In the genomic region with DNA sequence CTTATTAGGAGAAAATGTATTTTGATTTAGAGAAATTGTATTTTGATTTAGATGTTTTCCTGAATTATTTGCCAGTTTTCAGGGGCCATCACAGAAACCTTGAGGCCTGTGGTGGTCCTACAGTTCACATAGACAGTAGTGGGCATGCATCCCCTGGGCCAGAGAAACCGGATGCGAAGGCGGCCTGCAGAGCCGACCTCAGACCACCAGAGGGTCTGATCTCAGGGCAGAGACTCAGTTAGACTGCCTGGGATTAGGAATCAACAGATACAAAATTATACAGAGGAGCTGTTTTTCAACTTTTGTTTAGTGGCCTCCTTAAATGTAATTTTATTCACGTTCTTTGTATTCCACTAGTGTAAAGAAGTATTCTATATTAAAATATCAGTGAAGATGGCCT, we compare ENCODE assay signal across 22 cellular contexts.
DNase-seq lines count a peak whose midpoint lies in the region; ATAC-seq, FAIRE-seq and TF ChIP-seq lines count a peak whose summit lies in the region.
"Had no signal": no experiment of that assay in that cellular context is flagged by ENCODE, and none has a peak within 500 bp of the region (broad histone marks: within the 10 kb centered on the region; RNA-seq: fewer than 3 reads in every experiment).

No MANE protein-coding gene starts in this region.

- H3K4me3 ChIP-seq in HepG2 (replicated peaks in 1 of 3; ENCODE audit: insufficient read depth in 1 of 3, low read depth in 2 of 3, low read length in 3 of 3) (no peak overlapping the region), right lobe of liver (no peak overlapping the region)

- H2AFZ ChIP-seq in HepG2 (ENCODE audit: low read length) = no peak overlapping the region

- H3K4me1 ChIP-seq in HepG2 (ENCODE audit: insufficient read depth, low read length) (peaks cover 23% of the 10 kb centered on the region), right lobe of liver (peaks cover 0 to 6% (median 2%) of the 10 kb centered on the region in 4 donors)

- TF ChIP-seq POLR2A in HepG2 (IDR thresholded peaks at IDR 0.05; ENCODE audit: insufficient read depth in 1 of 2, low read depth in 2 of 2, low read length in 2 of 2) (no peak), right lobe of liver (IDR thresholded peaks at IDR 0.05) (no peak)

- CTCF ChIA-PET in HepG2 (lab: Yijun Ruan, JAX; ENCODE audit: low intra/inter-chr PET ratio, low total read pairs) = no interaction called here

- H3K27me3 ChIP-seq in HepG2 (ENCODE audit: control insufficient read depth in 1 of 2, insufficient read depth in 2 of 2, low read length in 2 of 2) (peaks cover 2 to 3% of the 10 kb centered on the region in 2 experiments; a peak in 2 of 5 replicates), right lobe of liver (no peaks in the 10 kb centered on the region)

- H3K27ac ChIP-seq in HepG2 (ENCODE audit: extremely low read length, insufficient read depth, low read length) (no peak overlapping the region), right lobe of liver (no peak overlapping the region), VCaP (peak overlapping the region; percentile 99)
- H3K27ac ChIP-seq: C4-2B had no signal

- intact Hi-C loops in HepG2 (cut with micrococcal nuclease; ENCODE audit: unreplicated experiment) = no loop called here
- intact Hi-C loops in right lobe of liver (cut with DNase I) = no loop called here

- TF ChIP-seq RAD21 in HepG2 (CRISPR knock-in tag; IDR thresholded peaks at IDR 0.05) = no peak

- no peaks in the 10 kb centered on the region for H3K79me2 ChIP-seq in HepG2 (ENCODE audit: insufficient read depth, low read length)

- H4K20me1 ChIP-seq in HepG2 (ENCODE audit: insufficient read depth, low read length) = no peaks in the 10 kb centered on the region

- in situ Hi-C loops in HepG2 (cut with HindIII; ENCODE audit: extremely low pct_ligation_motif_present, low pct_unique_long_range_greater_than_20kb) = no loop called here

- WGBS in HepG2 (ENCODE audit: low lambda C conversion rate) = 70% methylated on average over 5 of the region's 5 CpGs
- 73% methylated on average over 5 of the region's 5 CpGs for WGBS in right lobe of liver (ENCODE audit: insufficient coverage, low coverage, low lambda C conversion rate, missing lambda C conversion rate)

- DNase-seq in HepG2 (ENCODE audit: low spot score) = no peak
- no peak for DNase-seq in right lobe of liver
- peak; percentile 22 for DNase-seq in left lobe of liver (ENCODE audit: low spot score)
- no peak for DNase-seq in NCI-H226
- DNase-seq in NCI-H2171 (lab: John Stamatoyannopoulos, UW) = no peak
- DNase-seq in cerebellum (ENCODE audit: low spot score) = no peak
- DNase-seq: AML-193; Calu3; CD8-positive, alpha-beta memory T cell; DMS153; NCI-H1436 treated with DMSO at 0.1 percent for 48 hours; NCI-H1930; NCI-H345; NCI-H524; NCI-H82; PC-3; Right ventricle myocardium superior; SK-N-SH had no signal

- no peak for FAIRE-seq in HepG2 (lab: Jason Lieb, UNC)
- FAIRE-seq: G401.6, GM18507 had no signal

- H3K36me3 ChIP-seq in HepG2 (replicated peaks in 1 of 2; ENCODE audit: control insufficient read depth in 1 of 2, insufficient read depth in 2 of 2, low read length in 2 of 2) (no peaks in the 10 kb centered on the region), right lobe of liver (no peaks in the 10 kb centered on the region)

- H3K9me3 ChIP-seq in HepG2 (ENCODE audit: low read length) (no peaks in the 10 kb centered on the region), right lobe of liver (no peaks in the 10 kb centered on the region)

- no peak overlapping the region for H3K4me2 ChIP-seq in HepG2 (ENCODE audit: low read depth, low read length)
- H3K4me2 ChIP-seq: SK-N-SH had no signal

- BruUV-seq in HepG2 (replicated peaks; lab: Mats Ljungman, UMichigan) = no TSS peak

- no peak overlapping the region for H3K9ac ChIP-seq in HepG2 (ENCODE audit: insufficient read depth, low read depth, low read length)
- H3K9ac ChIP-seq: SK-N-SH had no signal

- TF ChIP-seq CTCF in HepG2 (CRISPR knock-in tag; IDR thresholded peaks at IDR 0.05) (no peak), right lobe of liver (IDR thresholded peaks at IDR 0.05) (no peak), VCaP (conservative IDR thresholded peaks at IDR 0.05) (no peak)

- ATAC-seq in HepG2 = peak; percentile 62
- no peak for ATAC-seq in right lobe of liver
- no peak for ATAC-seq in left lobe of liver
- ATAC-seq: PC-3 had no signal

- TF ChIP-seq EP300 in HepG2 (IDR thresholded peaks at IDR 0.05; ENCODE audit: low read depth in 2 of 2, low read length in 2 of 2) = no peak
- no peak for TF ChIP-seq EP300 in HepG2 (CRISPR knock-in tag; IDR thresholded peaks at IDR 0.05; ENCODE audit: borderline replicate concordance)

- POLR2A ChIA-PET in HepG2 (lab: Yijun Ruan, JAX) = no interaction called here

TF ChIP-seq in HepG2, 621 proteins besides CTCF, POLR2A, EP300 and RAD21:
- no peak for TF ChIP-seq CHD2 (IDR thresholded peaks at IDR 0.05; ENCODE audit: low read depth, low read length)
- TF ChIP-seq, protein P1, sequence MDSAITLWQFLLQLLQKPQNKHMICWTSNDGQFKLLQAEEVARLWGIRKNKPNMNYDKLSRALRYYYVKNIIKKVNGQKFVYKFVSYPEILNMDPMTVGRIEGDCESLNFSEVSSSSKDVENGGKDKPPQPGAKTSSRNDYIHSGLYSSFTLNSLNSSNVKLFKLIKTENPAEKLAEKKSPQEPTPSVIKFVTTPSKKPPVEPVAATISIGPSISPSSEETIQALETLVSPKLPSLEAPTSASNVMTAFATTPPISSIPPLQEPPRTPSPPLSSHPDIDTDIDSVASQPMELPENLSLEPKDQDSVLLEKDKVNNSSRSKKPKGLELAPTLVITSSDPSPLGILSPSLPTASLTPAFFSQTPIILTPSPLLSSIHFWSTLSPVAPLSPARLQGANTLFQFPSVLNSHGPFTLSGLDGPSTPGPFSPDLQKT (CRISPR knock-in tag; IDR thresholded peaks at IDR 0.05; ENCODE audit: borderline replicate concordance) = no peak
- no peak for TF ChIP-seq TAF15 (IDR thresholded peaks at IDR 0.05; ENCODE audit: low read depth, low read length, poor library complexity, severe bottlenecking)
- TF ChIP-seq MATR3 (CRISPR knock-in tag; IDR thresholded peaks at IDR 0.05) = no peak
- no peak for TF ChIP-seq PHF21A (CRISPR knock-in tag; IDR thresholded peaks at IDR 0.05)
- no peak for TF ChIP-seq NAIF1 (CRISPR knock-in tag; IDR thresholded peaks at IDR 0.05; ENCODE audit: borderline replicate concordance)
- TF ChIP-seq MAFK (conservative IDR thresholded peaks at IDR 0.05 in 1 of 2, IDR thresholded peaks at IDR 0.05 in 1 of 2; ENCODE audit: low read length in 2 of 2) = no peak
TF ChIP-seq in HepG2: peak in this region for 0.
